In the genomic region with DNA sequence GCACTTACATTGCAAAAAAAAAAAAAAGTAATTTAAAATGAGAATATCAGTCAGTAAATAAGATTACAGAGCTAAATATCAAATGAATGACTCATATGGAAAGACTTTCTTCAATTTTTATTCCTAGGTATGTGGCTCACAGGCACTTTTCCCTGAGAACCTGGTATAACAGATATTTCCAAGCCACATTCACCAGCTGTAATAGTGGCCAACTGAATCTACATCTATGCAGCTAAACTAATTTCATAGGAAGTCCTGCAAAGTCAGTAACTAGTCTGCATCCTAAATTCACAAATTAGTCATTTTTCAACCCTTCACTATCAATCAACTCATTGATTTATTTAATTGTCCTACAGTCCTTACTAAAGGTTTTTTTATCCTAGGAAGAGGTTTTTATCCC, we compare ENCODE assay signal across 23 cellular contexts. TPM values are rescaled to one million over a fixed set of nuclear protein-coding genes. Genes with fewer than 3 reads are reported as not detected.
A peak's percentile ranks its signal among the peaks of the same experiment; 100 is the strongest.
DNase-seq lines count a peak whose midpoint lies in the region; ATAC-seq and TF ChIP-seq lines count a peak whose summit lies in the region.
"Had no signal": no experiment of that assay in that cellular context is flagged by ENCODE, and none has a peak within 500 bp of the region (broad histone marks: within the 10 kb centered on the region; RNA-seq: fewer than 3 reads in every experiment).

No MANE protein-coding gene starts in this region.

- no peak overlapping the region for H3K4me3 ChIP-seq in gastrocnemius medialis
- H3K4me3 ChIP-seq in effector memory CD4-positive, alpha-beta T cell (ENCODE audit: insufficient read depth, low read depth, low read length, poor library complexity, severe bottlenecking) = no peak overlapping the region
- H3K4me3 ChIP-seq in A673 (ENCODE audit: low read depth, low read length, poor library complexity, severe bottlenecking) = no peak overlapping the region
- H3K4me3 ChIP-seq: breast epithelium, HAP-1 had no signal

- H3K27me3 ChIP-seq in gastrocnemius medialis (no peaks in the 10 kb centered on the region), A673 (replicated peaks; ENCODE audit: insufficient read depth, low read depth, low read length, poor library complexity) (no peaks in the 10 kb centered on the region)
- no peaks in the 10 kb centered on the region for H3K27me3 ChIP-seq in effector memory CD4-positive, alpha-beta T cell (replicated peaks; ENCODE audit: control insufficient read depth, insufficient read depth, low read length, poor library complexity, severe bottlenecking)
- H3K27me3 ChIP-seq: breast epithelium had no signal

- H3K36me3 ChIP-seq in gastrocnemius medialis (no peaks in the 10 kb centered on the region), A673 (ENCODE audit: insufficient read depth, low read length, poor library complexity, severe bottlenecking) (no peaks in the 10 kb centered on the region)
- no peaks in the 10 kb centered on the region for H3K36me3 ChIP-seq in effector memory CD4-positive, alpha-beta T cell (ENCODE audit: control insufficient read depth, insufficient read depth, low read length)
- H3K36me3 ChIP-seq: breast epithelium, HAP-1 had no signal

- intact Hi-C loops in gastrocnemius medialis (cut with DNase I; ENCODE audit: low total_unique reads) = loop anchor here (10.0 kb wide), 1 partner anchor 578 kb away; no protein-coding TSS in a partner anchor
- intact Hi-C loops in A673 (cut with micrococcal nuclease; ENCODE audit: unreplicated experiment) = no loop called here

- ATAC-seq in gastrocnemius medialis = no peak

- DNase-seq in H4 (ENCODE audit: low spot score) (peak; percentile 19), amniotic epithelial cell (ENCODE audit: low read depth) (peak; percentile 58), fibroblast of peridontal ligament (ENCODE audit: extremely low read depth) (peak; percentile 61), gastrocnemius medialis (no peak), GM13976 (ENCODE audit: low spot score) (no peak), A673 (ENCODE audit: low spot score) (no peak)
- DNase-seq in NK-92 treated with Interleukin-12 subunit alpha and Interleukin-12 subunit beta, amount 100 ng/mL, for 24 hours (lab: John Stamatoyannopoulos, UW) = no peak
- DNase-seq in effector memory CD4-positive, alpha-beta T cell = no peak
- DNase-seq: activated CD4-positive, alpha-beta T cell treated with anti-CD3 and anti-CD28 coated beads, Interleukin-2, amount 10 ng/mL, durations not matched to agents 7 days and 5 days; activated naive CD4-positive, alpha-beta T cell treated with Interleukin-2 at 50 U/mL for 16 hours; AML-193; effector CD8-positive, alpha-beta T cell; mammary epithelial cell; NCI-H1694; NCI-H446 treated with DMSO at 0.1 percent for 48 hours; nephron progenitor cell; retina; SHP77 treated with DMSO at 0.1 percent for 48 hours; stimulated activated CD4-positive, alpha-beta T cell treated with anti-CD3 and anti-CD28 coated beads, Interleukin-2, amount 100 ng/mL, for 24 hours; substantia nigra; T-helper 9 cell had no signal

- TF ChIP-seq POLR2A in gastrocnemius medialis (IDR thresholded peaks at IDR 0.05) = no peak

- POLR2A ChIA-PET in A673 (lab: Charles Lee; ENCODE audit: low non-redundant PET) = no interaction called here

- in situ Hi-C loops in gastrocnemius medialis (cut with MboI; ENCODE audit: low sequenced_read_pairs in 4 of 4) (loop anchor here in 1 of 4 donors (10.0 kb wide), 1 partner anchor 48 kb away; no protein-coding TSS in a partner anchor), GM13976 (cut with MboI; ENCODE audit: low sequenced_read_pairs, unreplicated experiment) (no loop called here)

- BruUV-seq in A673 (replicated peaks; lab: Mats Ljungman, UMichigan) = no TSS peak

- CTCF ChIA-PET in A673 (lab: Charles Lee) = no interaction called here

- H3K27ac ChIP-seq in gastrocnemius medialis (peak overlapping the region in 3 of 4 donors; percentile 78 to 86 (median 86)), A673 (ENCODE audit: low read depth, low read length, poor library complexity, severe bottlenecking) (no peak overlapping the region)
- H3K27ac ChIP-seq in effector memory CD4-positive, alpha-beta T cell (ENCODE audit: insufficient read depth, low read length, poor library complexity, severe bottlenecking) = no peak overlapping the region
- H3K27ac ChIP-seq: breast epithelium had no signal

- H3K4me1 ChIP-seq in gastrocnemius medialis = peaks cover 6 to 21% of the 10 kb centered on the region in 2 donors
- peaks cover 10% of the 10 kb centered on the region for H3K4me1 ChIP-seq in effector memory CD4-positive, alpha-beta T cell (ENCODE audit: control insufficient read depth, insufficient read depth, low read length, poor library complexity, severe bottlenecking)
- H3K4me1 ChIP-seq in A673 (ENCODE audit: insufficient read depth, low read length, poor library complexity, severe bottlenecking) = peaks cover 3% of the 10 kb centered on the region
- H3K4me1 ChIP-seq: breast epithelium had no signal

- no peaks in the 10 kb centered on the region for H3K9me3 ChIP-seq in gastrocnemius medialis
- no peaks in the 10 kb centered on the region for H3K9me3 ChIP-seq in effector memory CD4-positive, alpha-beta T cell (ENCODE audit: control insufficient read depth, low read length)
- no peaks in the 10 kb centered on the region for H3K9me3 ChIP-seq in A673 (ENCODE audit: low read depth, low read length, poor library complexity, severe bottlenecking)
- H3K9me3 ChIP-seq: breast epithelium, HAP-1 had no signal

- TF ChIP-seq CTCF in gastrocnemius medialis (IDR thresholded peaks at IDR 0.05 in 4 of 5, conservative IDR thresholded peaks at IDR 0.05 in 1 of 5) = no peak
- no peak for TF ChIP-seq CTCF in GM13976 (IDR thresholded peaks at IDR 0.05; ENCODE audit: borderline replicate concordance, control extremely low read depth, extremely low read depth, insufficient read depth, missing control alignments)
- TF ChIP-seq CTCF in A673 (conservative IDR thresholded peaks at IDR 0.05; ENCODE audit: low read depth, low read length) = no peak

RNA-seq across cellular contexts. Expression of a gene that starts 5.6 kb away (rescaled TPM):
- total RNA-seq in H4 (2014; rRNA removed; shearing (Covaris generic)) = 121 and 144 TPM in 2 replicates
- 1 to 10 TPM; 5.5 to 9.9 (median 6.0) TPM for total RNA-seq in gastrocnemius medialis
- total RNA-seq in A673 (2021) = 1.2 TPM in 2 replicates

Comparison
In these comparisons a context has a peak if more than half of its experiments do, and no peak if none do; other contexts are left out.
1. DNase-seq: peak in H4 (single experiment), amniotic epithelial cell (single experiment) and fibroblast of peridontal ligament (single experiment); none in gastrocnemius medialis (0 of 2), NK-92 treated with Interleukin-12 subunit alpha and Interleukin-12 subunit beta, amount 100 ng/mL, for 24 hours (single experiment), GM13976 (single experiment), effector memory CD4-positive, alpha-beta T cell (0 of 3) and A673 (single experiment).
2. H3K27ac ChIP-seq: peak in gastrocnemius medialis (3 of 4); none in effector memory CD4-positive, alpha-beta T cell (single experiment) and A673 (single experiment).
3. RNA of a gene that starts 5.6 kb away (total RNA-seq): 121 to 144 TPM in H4; 5.5 to 9.9 TPM in gastrocnemius medialis and 1.2 TPM in A673; every median in the first group is over 10 times any median in the second.